2 cellular contexts compared by ENCODE assay signal in genomic region chrX:153903238-153903980, GRCh38.
TF ChIP-seq lines count a peak whose summit lies in the region.

No MANE protein-coding gene starts in this region.

TF ChIP-seq in GM12891, 5 proteins besides CTCF, POLR2A, EP300 and RAD21:
- TF ChIP-seq TAF1 (IDR thresholded peaks at IDR 0.05; ENCODE audit: low read depth, low read length) (no peak), POLR2AphosphoS5 (IDR thresholded peaks at IDR 0.05; ENCODE audit: low read depth, low read length) (no peak), SPI1 (IDR thresholded peaks at IDR 0.05; ENCODE audit: low read depth, low read length) (no peak), POU2F2 (IDR thresholded peaks at IDR 0.05; ENCODE audit: low read depth, low read length) (no peak), PAX5 (IDR thresholded peaks at IDR 0.05; ENCODE audit: insufficient read depth, low read length, severe bottlenecking) (no peak)

TF ChIP-seq in H1, 55 proteins besides CTCF, POLR2A, EP300 and RAD21:
- TF ChIP-seq POLR2AphosphoS5 (IDR thresholded peaks at IDR 0.05; ENCODE audit: low read depth, low read length) (peak; percentile 26; the same call in 1 of the 2 replicates), BACH1 (IDR thresholded peaks at IDR 0.05; ENCODE audit: low read length) (no peak)
